9 cellular contexts compared by ENCODE assay signal in the genomic region with DNA sequence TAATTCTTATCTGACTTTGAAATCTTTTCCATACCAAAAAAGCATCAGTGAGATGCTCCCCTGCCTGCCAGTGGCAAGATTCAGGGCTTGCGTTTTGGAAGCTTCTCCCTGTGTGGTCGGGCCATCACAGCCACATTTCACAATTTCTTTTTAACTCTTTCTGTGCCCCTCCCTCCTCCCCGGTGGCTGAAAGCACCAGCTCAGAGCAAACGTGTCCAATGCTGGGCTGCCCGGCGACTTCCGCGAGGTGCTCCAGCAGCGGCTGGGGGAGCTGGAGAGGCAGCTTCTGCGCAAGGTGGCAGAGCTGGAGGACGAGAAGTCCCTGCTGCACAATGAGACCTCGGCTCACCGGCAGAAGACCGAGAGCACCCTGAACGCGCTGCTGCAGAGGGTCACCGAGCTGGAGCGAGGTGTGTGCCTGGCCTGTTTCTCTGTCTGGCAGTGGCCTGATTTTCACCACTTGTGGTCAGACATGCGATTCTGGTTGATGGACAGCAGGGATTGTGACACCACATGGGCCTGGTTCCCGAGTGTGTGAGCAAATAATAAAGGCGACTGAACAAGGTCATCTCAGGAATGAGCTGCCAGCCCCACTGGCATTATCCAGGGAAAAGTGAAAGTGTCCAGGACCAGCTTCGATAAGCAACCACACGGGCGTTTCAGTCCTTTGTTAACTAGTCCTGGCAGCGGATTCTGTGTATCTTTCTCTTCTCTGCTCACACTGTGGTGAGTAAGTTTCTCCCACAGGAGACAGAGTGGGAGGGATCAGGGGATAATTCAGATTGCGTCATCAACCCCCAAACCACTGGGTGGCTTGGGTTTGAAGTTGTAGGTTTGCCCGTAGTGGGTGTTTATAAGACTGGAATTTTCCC. TPM values are rescaled to one million over a fixed set of nuclear protein-coding genes. Genes with fewer than 3 reads are reported as not detected.
A peak's percentile ranks its signal among the peaks of the same experiment; 100 is the strongest.
DNase-seq lines count a peak whose midpoint lies in the region; ATAC-seq and TF ChIP-seq lines count a peak whose summit lies in the region.
"Had no signal": no experiment of that assay in that cellular context is flagged by ENCODE, and none has a peak within 500 bp of the region (broad histone marks: within the 10 kb centered on the region; RNA-seq: fewer than 3 reads in every experiment).

No MANE protein-coding gene starts in this region.

- H3K9ac ChIP-seq in skeletal muscle satellite cell (ENCODE audit: low read depth, low read length) = peak overlapping the region; percentile 72

- peak overlapping the region; percentile 38 for H3K4me3 ChIP-seq in fibroblast of the aortic adventitia (ENCODE audit: low read depth, low read length)
- H3K4me3 ChIP-seq in skeletal muscle satellite cell (ENCODE audit: low read length) = peak overlapping the region; percentile 85
- H3K4me3 ChIP-seq: cardiac muscle cell had no signal

- POLR2A ChIA-PET in CD4-positive, alpha-beta T cell (lab: Charles Lee) = no interaction called here

- no peak overlapping the region for H3K27ac Mint-ChIP-seq in CD4-positive, alpha-beta T cell

- H3K9me3 ChIP-seq in skeletal muscle satellite cell (replicated peaks; ENCODE audit: low read length) = no peaks in the 10 kb centered on the region
- H3K9me3 ChIP-seq in CD4-positive, alpha-beta T cell (ENCODE audit: control insufficient read depth, low read length) = no peaks in the 10 kb centered on the region

- peaks cover 12% of the 10 kb centered on the region for H3K27me3 ChIP-seq in skeletal muscle satellite cell (ENCODE audit: control insufficient read depth, insufficient read depth, low read length)
- peaks cover 42% of the 10 kb centered on the region for H3K27me3 ChIP-seq in CD4-positive, alpha-beta T cell (ENCODE audit: control insufficient read depth, insufficient read depth, low read length)

- H3K4me1 ChIP-seq in skeletal muscle satellite cell (ENCODE audit: control insufficient read depth, insufficient read depth, low read length) = peaks cover 19% of the 10 kb centered on the region

- intact Hi-C loops in CD4-positive, alpha-beta T cell (cut with DNase I, micrococcal nuclease) = no loop called here

- H3K27me3 Mint-ChIP-seq in CD4-positive, alpha-beta T cell = peaks cover 47% of the 10 kb centered on the region

- H3K4me2 ChIP-seq in skeletal muscle satellite cell (ENCODE audit: low read length) = peak overlapping the region; percentile 80

- H3K4me3 Mint-ChIP-seq in CD4-positive, alpha-beta T cell = no peak overlapping the region

- TF ChIP-seq CTCF in fibroblast of the aortic adventitia (IDR thresholded peaks at IDR 0.05; ENCODE audit: insufficient read depth, low read length) = no peak
- TF ChIP-seq CTCF in CD4-positive, alpha-beta T cell (IDR thresholded peaks at IDR 0.05) = no peak

- CTCF ChIA-PET in CD4-positive, alpha-beta T cell (lab: Charles Lee) = no interaction called here

- no peaks in the 10 kb centered on the region for H3K4me1 Mint-ChIP-seq in CD4-positive, alpha-beta T cell (ENCODE audit: low read depth)

- no peak overlapping the region for H3K27ac ChIP-seq in CD4-positive, alpha-beta T cell (ENCODE audit: low read depth, low read length)
- H3K27ac ChIP-seq: cardiac muscle cell had no signal

- peaks cover 37% of the 10 kb centered on the region for H3K36me3 ChIP-seq in skeletal muscle satellite cell (ENCODE audit: insufficient read depth, low read length)
- H3K36me3 ChIP-seq: cardiac muscle cell had no signal

- H3K36me3 Mint-ChIP-seq in CD4-positive, alpha-beta T cell (ENCODE audit: low read depth) = no peaks in the 10 kb centered on the region

- no peaks in the 10 kb centered on the region for H3K9me3 Mint-ChIP-seq in CD4-positive, alpha-beta T cell

- ATAC-seq in CD4-positive, alpha-beta T cell (ENCODE audit: poor library complexity) = no peak
- no peak for ATAC-seq in GM21390 (IDR thresholded peaks at IDR 0.05; ENCODE audit: unreplicated experiment)

- DNase-seq in NCI-H2196 (lab: John Stamatoyannopoulos, UW; ENCODE audit: unreplicated experiment) (peak; percentile 5), NCI-H2196 treated with DMSO at 0.1 percent for 48 hours (lab: John Stamatoyannopoulos, UW; ENCODE audit: unreplicated experiment) (no peak), NCI-H748 (lab: John Stamatoyannopoulos, UW; ENCODE audit: unreplicated experiment) (peak; percentile 88), fibroblast of the aortic adventitia (ENCODE audit: low read depth) (peak; percentile 83), kidney tubule cell (ENCODE audit: low spot score) (no peak)
- no peak for DNase-seq in CD4-positive, alpha-beta T cell

RNA-seq across cellular contexts. Expression of a gene that starts 2.6 kb away (rescaled TPM):
- 0.25 and 2.5 TPM in 2 replicates for total RNA-seq in fibroblast of the aortic adventitia (ENCODE audit: low replicate concordance)
- total RNA-seq in skeletal muscle satellite cell (2012; rRNA removed) = 18.0 and 21.0 TPM in 2 replicates
- total RNA-seq in CD4-positive, alpha-beta T cell = not detected
- total RNA-seq: cardiac muscle cell had no signal

Comparison
In these comparisons a context has a peak if more than half of its experiments do, and no peak if none do; other contexts are left out.
1. DNase-seq: peak in NCI-H2196 (single experiment), NCI-H748 (single experiment) and fibroblast of the aortic adventitia (single experiment); none in NCI-H2196 treated with DMSO at 0.1 percent for 48 hours (single experiment), CD4-positive, alpha-beta T cell (0 of 10) and kidney tubule cell (single experiment).